ENCODE assay signal across 18 cellular contexts in genomic region chr22:34804588-34804987, GRCh38.
DNase-seq lines count a peak whose midpoint lies in the region; ATAC-seq and TF ChIP-seq lines count a peak whose summit lies in the region.
"Had no signal": no experiment of that assay in that cellular context is flagged by ENCODE, and none has a peak within 500 bp of the region (broad histone marks: within the 10 kb centered on the region; RNA-seq: fewer than 3 reads in every experiment).

No MANE protein-coding gene starts in this region.

- 41% methylated on average over 2 of the region's 2 CpGs for WGBS in hepatocyte (ENCODE audit: low lambda C conversion rate, missing lambda C conversion rate)

- DNase-seq in COR-L47 (lab: John Stamatoyannopoulos, UW) (peak; percentile 12), HT-29 (ENCODE audit: low spot score) (peak; percentile 10), hepatocyte (ENCODE audit: low spot score) (peak; percentile 15), activated gamma-delta T cell treated with Interleukin-2 at 50 U/mL for 16 hours (no peak), NCI-H2227 treated with DMSO at 0.1 percent for 48 hours (lab: John Stamatoyannopoulos, UW) (no peak), NCI-H2107 treated with DMSO at 0.1 percent for 48 hours (lab: John Stamatoyannopoulos, UW; ENCODE audit: unreplicated experiment) (no peak)
- no peak for DNase-seq in stimulated activated naive B cell treated with anti-CD40 and anti-IgM and Interleukin-4, amounts not matched to agents 10 μg/mL and 1 μg/mL and 100 μg/mL, for 72 hours
- DNase-seq: activated B cell treated with CpG ODN at 0.5 μM for 24 hours; activated naive CD4-positive, alpha-beta T cell; DMS79; NCI-H1048; NCI-H510A; RPMI8226; small intestine had no signal

- no peaks in the 10 kb centered on the region for H3K36me3 Mint-ChIP-seq in stimulated activated naive B cell treated with anti-CD40 and anti-IgM and Interleukin-4, amounts not matched to agents 10 μg/mL and 1 μg/mL and 100 μg/mL, for 72 hours
- H3K36me3 Mint-ChIP-seq: mesothelial cell of epicardium; stimulated activated memory B cell treated with anti-CD40 and anti-IgM and Interleukin-4, amounts not matched to agents 10 μg/mL and 1 μg/mL and 100 μg/mL, for 72 hours had no signal

- no peak overlapping the region for H3K4me3 ChIP-seq in OCI-LY1 (ENCODE audit: low read depth, low read length, poor library complexity, severe bottlenecking)
- H3K4me3 ChIP-seq in hepatocyte = no peak overlapping the region
- H3K4me3 ChIP-seq: esophagus muscularis mucosa had no signal

- H3K36me3 ChIP-seq in OCI-LY1 (ENCODE audit: insufficient read depth, low read length) (no peaks in the 10 kb centered on the region), hepatocyte (replicated peaks; ENCODE audit: insufficient read depth, low read depth) (no peaks in the 10 kb centered on the region)
- H3K36me3 ChIP-seq: esophagus muscularis mucosa had no signal

- H3K27ac ChIP-seq in OCI-LY1 (ENCODE audit: low read depth, low read length, poor library complexity, severe bottlenecking) (no peak overlapping the region), hepatocyte (no peak overlapping the region)
- H3K27ac ChIP-seq: esophagus muscularis mucosa had no signal

- H3K9me2 ChIP-seq in OCI-LY1 (ENCODE audit: low read depth, low read length) = no peaks in the 10 kb centered on the region
- no peaks in the 10 kb centered on the region for H3K9me2 ChIP-seq in hepatocyte (replicated peaks; ENCODE audit: insufficient read depth)

- H3K4me1 Mint-ChIP-seq in stimulated activated naive B cell treated with anti-CD40 and anti-IgM and Interleukin-4, amounts not matched to agents 10 μg/mL and 1 μg/mL and 100 μg/mL, for 72 hours = no peaks in the 10 kb centered on the region
- H3K4me1 Mint-ChIP-seq: activated B cell treated with CpG ODN at 0.5 μM for 24 hours; stimulated activated memory B cell treated with anti-CD40 and anti-IgM and Interleukin-4, amounts not matched to agents 10 μg/mL and 1 μg/mL and 100 μg/mL, for 72 hours had no signal

- H3K9ac ChIP-seq in OCI-LY1 (ENCODE audit: low read length) = no peak overlapping the region

- H3K27me3 Mint-ChIP-seq in stimulated activated naive B cell treated with anti-CD40 and anti-IgM and Interleukin-4, amounts not matched to agents 10 μg/mL and 1 μg/mL and 100 μg/mL, for 72 hours = peaks cover under 1 to 11% of the 10 kb centered on the region in 2 donors

- H3K27me3 ChIP-seq in OCI-LY1 (ENCODE audit: insufficient read depth, low read length) (no peaks in the 10 kb centered on the region), hepatocyte (no peaks in the 10 kb centered on the region)

- peaks cover 0 to under 1% of the 10 kb centered on the region in 2 donors for H3K9me3 Mint-ChIP-seq in stimulated activated naive B cell treated with anti-CD40 and anti-IgM and Interleukin-4, amounts not matched to agents 10 μg/mL and 1 μg/mL and 100 μg/mL, for 72 hours

- H3K4me3 Mint-ChIP-seq in stimulated activated naive B cell treated with anti-CD40 and anti-IgM and Interleukin-4, amounts not matched to agents 10 μg/mL and 1 μg/mL and 100 μg/mL, for 72 hours = no peak overlapping the region
- H3K4me3 Mint-ChIP-seq: activated B cell treated with CpG ODN at 0.5 μM for 24 hours; mesothelial cell of epicardium; stimulated activated memory B cell treated with anti-CD40 and anti-IgM and Interleukin-4, amounts not matched to agents 10 μg/mL and 1 μg/mL and 100 μg/mL, for 72 hours had no signal

- H2AFZ ChIP-seq in OCI-LY1 (ENCODE audit: low read length) (no peak overlapping the region), hepatocyte (no peak overlapping the region)

- ATAC-seq in stimulated activated naive B cell treated with anti-CD40 and anti-IgM and Interleukin-4, amounts not matched to agents 10 μg/mL and 1 μg/mL and 100 μg/mL, for 72 hours (replicated peaks) = no peak
- ATAC-seq: stimulated activated memory B cell treated with anti-CD40 and anti-IgM and Interleukin-4, amounts not matched to agents 10 μg/mL and 1 μg/mL and 100 μg/mL, for 72 hours had no signal

- H3K9me3 ChIP-seq in OCI-LY1 (ENCODE audit: low read length) (no peaks in the 10 kb centered on the region), hepatocyte (ENCODE audit: low read depth) (no peaks in the 10 kb centered on the region)
- H3K9me3 ChIP-seq: esophagus muscularis mucosa had no signal

- TF ChIP-seq CTCF in OCI-LY1 (IDR thresholded peaks at IDR 0.05; ENCODE audit: low read length) = peak; percentile 36; the same call in 1 of the 2 replicates
- no peak for TF ChIP-seq CTCF in hepatocyte (IDR thresholded peaks at IDR 0.05; ENCODE audit: poor library complexity)

- H4K20me1 ChIP-seq in OCI-LY1 (ENCODE audit: insufficient read depth, low read length) (no peaks in the 10 kb centered on the region), hepatocyte (ENCODE audit: insufficient read depth, poor library complexity, severe bottlenecking) (no peaks in the 10 kb centered on the region)

- H3K4me1 ChIP-seq in OCI-LY1 (ENCODE audit: insufficient read depth, low read length, severe bottlenecking) (no peaks in the 10 kb centered on the region), hepatocyte (ENCODE audit: insufficient read depth) (peaks cover 6% of the 10 kb centered on the region)
- H3K4me1 ChIP-seq: esophagus muscularis mucosa had no signal

- H3K4me2 ChIP-seq in OCI-LY1 (ENCODE audit: low read length) (no peak overlapping the region), hepatocyte (no peak overlapping the region)

- H3K79me2 ChIP-seq in OCI-LY1 (ENCODE audit: insufficient read depth, low read length) (no peaks in the 10 kb centered on the region), hepatocyte (no peaks in the 10 kb centered on the region)

- H3F3A ChIP-seq in OCI-LY1 (ENCODE audit: insufficient read depth, low read length) = no peaks in the 10 kb centered on the region

- no peak overlapping the region for H3K27ac Mint-ChIP-seq in stimulated activated naive B cell treated with anti-CD40 and anti-IgM and Interleukin-4, amounts not matched to agents 10 μg/mL and 1 μg/mL and 100 μg/mL, for 72 hours
- H3K27ac Mint-ChIP-seq: activated B cell treated with CpG ODN at 0.5 μM for 24 hours; mesothelial cell of epicardium; stimulated activated memory B cell treated with anti-CD40 and anti-IgM and Interleukin-4, amounts not matched to agents 10 μg/mL and 1 μg/mL and 100 μg/mL, for 72 hours had no signal

Comparison
In these comparisons a context has a peak if more than half of its experiments do, and no peak if none do; other contexts are left out.
1. DNase-seq: peak in COR-L47 (single experiment), HT-29 (single experiment) and hepatocyte (single experiment); none in activated gamma-delta T cell treated with Interleukin-2 at 50 U/mL for 16 hours (single experiment), stimulated activated naive B cell treated with anti-CD40 and anti-IgM and Interleukin-4, amounts not matched to agents 10 μg/mL and 1 μg/mL and 100 μg/mL, for 72 hours (single experiment), NCI-H2227 treated with DMSO at 0.1 percent for 48 hours (single experiment) and NCI-H2107 treated with DMSO at 0.1 percent for 48 hours (single experiment).